Comparison of ENCODE assay signal across 8 cellular contexts in the genomic region with DNA sequence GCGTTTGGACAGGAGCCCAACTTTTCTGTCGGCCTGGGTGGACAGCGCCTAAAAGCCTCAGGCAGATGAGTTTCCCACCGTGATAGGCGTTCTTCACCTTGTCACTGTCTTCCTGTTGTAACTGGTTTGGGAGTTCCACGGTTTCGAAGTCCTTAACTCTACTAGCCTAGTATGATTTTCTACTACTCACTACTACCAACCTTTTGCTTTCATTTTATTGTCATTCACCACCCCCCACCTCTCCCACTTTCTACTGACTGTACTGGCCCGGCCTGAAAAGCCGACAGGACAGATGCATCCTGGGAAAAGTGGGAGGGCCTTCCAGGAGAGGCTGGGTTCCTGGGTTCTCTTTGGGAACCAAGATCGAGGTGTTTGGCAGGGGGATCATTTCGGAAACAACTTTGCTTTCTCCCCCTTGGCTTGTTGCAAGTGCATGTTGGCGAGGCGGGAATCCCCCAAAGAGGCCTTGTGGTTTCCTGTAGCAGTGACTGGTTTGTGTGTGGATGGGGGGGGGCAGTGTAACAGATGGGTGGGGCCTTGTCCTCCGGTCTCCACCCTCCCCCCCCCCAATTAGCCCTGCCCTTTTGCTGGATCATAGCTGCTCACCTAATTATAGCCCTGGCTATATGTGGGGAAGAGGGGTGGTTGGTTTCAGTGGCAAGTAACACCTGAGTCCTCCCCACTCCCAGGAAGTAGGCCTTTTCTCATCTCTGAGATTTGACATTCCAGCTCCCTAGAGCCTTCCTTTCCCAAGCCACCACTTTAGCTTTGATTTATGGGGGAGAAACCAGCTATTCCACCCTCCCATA.
DNase-seq lines count a peak whose midpoint lies in the region; ATAC-seq lines count a peak whose summit lies in the region.

No MANE protein-coding gene starts in this region.

- H3K27ac ChIP-seq in caudate nucleus (ENCODE audit: low read depth, low read length): peak overlapping the region; percentile 96

- ATAC-seq in GM18861 (IDR thresholded peaks at IDR 0.05; ENCODE audit: unreplicated experiment): no peak

- DNase-seq in ACHN (peak; percentile 90), GM19240 (ENCODE audit: insufficient read length, low spot score) (peak; percentile 66), NCI-H2196 (lab: John Stamatoyannopoulos, UW; ENCODE audit: unreplicated experiment) (peak; percentile 54), caudate nucleus (lab: John Stamatoyannopoulos, UW) (peak in 38 of 61 donors; percentile 3 to 49 (median 26)), islet precursor cell (peak; percentile 92)
- peak; percentile 71 to 78 (median 73) for DNase-seq in activated CD4-positive, CD25-positive, alpha-beta regulatory T cell (lab: John Stamatoyannopoulos, UW)
- DNase-seq in stimulated activated CD4-positive, alpha-beta T cell treated with anti-CD3 and anti-CD28 coated beads, Interleukin-12 subunit alpha, Interleukin-12 subunit beta, amount 100 ng/mL, for 48 hours (ENCODE audit: low read depth in 2 of 3, low spot score in 1 of 3): peak; percentile 73 to 84 (median 76)

- in situ Hi-C loops in ACHN (cut with HindIII; ENCODE audit: low pct_ligation_motif_present, low pct_unique_long_range_greater_than_20kb, low sequenced_read_pairs): no loop called here

Comparison
In these comparisons a context has a peak if more than half of its experiments do, and no peak if none do; other contexts are left out.
1. DNase-seq: peak in every context shown above with its lines; median percentile 92 in islet precursor cell; 90 in ACHN; 76 in stimulated activated CD4-positive, alpha-beta T cell treated with anti-CD3 and anti-CD28 coated beads, Interleukin-12 subunit alpha, Interleukin-12 subunit beta, amount 100 ng/mL, for 48 hours; 73 in activated CD4-positive, CD25-positive, alpha-beta regulatory T cell; 66 in GM19240; 54 in NCI-H2196; 26 in caudate nucleus.